In the genomic region with DNA sequence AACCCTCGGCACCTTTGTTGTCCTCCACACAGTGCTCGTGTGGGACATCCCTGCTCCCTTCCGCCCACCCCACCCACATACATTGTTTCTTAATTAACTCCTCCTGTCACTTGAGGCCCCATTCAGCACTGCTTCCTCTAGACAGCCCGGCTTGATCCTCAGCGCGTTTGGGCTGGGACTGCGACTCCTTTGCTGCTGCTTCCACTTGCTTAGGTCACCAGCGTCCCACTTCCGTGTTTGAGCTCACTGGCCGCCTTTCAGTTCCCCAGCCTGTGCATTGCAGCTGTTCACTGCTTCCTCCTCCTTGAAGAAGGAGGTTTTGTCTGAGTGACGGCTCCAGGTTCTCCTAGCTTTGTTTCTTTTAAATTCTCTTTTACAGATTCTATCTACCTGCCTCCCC, we compare ENCODE assay signal across 8 cellular contexts.
A peak's percentile ranks its signal among the peaks of the same experiment; 100 is the strongest.
DNase-seq lines count a peak whose midpoint lies in the region; ATAC-seq and FAIRE-seq lines count a peak whose summit lies in the region.

No MANE protein-coding gene starts in this region.

- ATAC-seq in HG02623 (IDR thresholded peaks at IDR 0.05; ENCODE audit: unreplicated experiment): peak; percentile 69

- no peak for FAIRE-seq in HTR-8/SVneo (lab: Jason Lieb, UNC)

- peaks cover 3% of the 10 kb centered on the region for H3K36me3 Mint-ChIP-seq in activated naive CD4-positive, alpha-beta T cell treated with anti-CD3 and anti-CD28 coated beads, Interleukin-2, amount 50 U/mL, for 24 hours

- no peaks in the 10 kb centered on the region for H3K9me3 Mint-ChIP-seq in activated naive CD4-positive, alpha-beta T cell treated with anti-CD3 and anti-CD28 coated beads, Interleukin-2, amount 50 U/mL, for 24 hours

- no peaks in the 10 kb centered on the region for H3K27me3 Mint-ChIP-seq in activated naive CD4-positive, alpha-beta T cell treated with anti-CD3 and anti-CD28 coated beads, Interleukin-2, amount 50 U/mL, for 24 hours

- peak overlapping the region; percentile 69 for H3K4me3 Mint-ChIP-seq in activated naive CD4-positive, alpha-beta T cell treated with anti-CD3 and anti-CD28 coated beads, Interleukin-2, amount 50 U/mL, for 24 hours

- DNase-seq in SIG-M5 (lab: John Stamatoyannopoulos, UW) (peak; percentile 96), iris pigment epithelial cell (ENCODE audit: low read depth) (peak; percentile 51), DMS 273 treated with DMSO at 0.1 percent for 48 hours (lab: John Stamatoyannopoulos, UW) (no peak), HTR-8/SVneo (ENCODE audit: insufficient read length, low spot score) (no peak)
- DNase-seq in stimulated activated CD4-positive, alpha-beta T cell treated with anti-CD3 and anti-CD28 coated beads, Interleukin-4, amount 100 ng/mL, for 24 hours: peak; percentile 54

- H3K27ac Mint-ChIP-seq in activated naive CD4-positive, alpha-beta T cell treated with anti-CD3 and anti-CD28 coated beads, Interleukin-2, amount 50 U/mL, for 24 hours: peak overlapping the region; percentile 44

- peaks cover 80% of the 10 kb centered on the region for H3K4me1 Mint-ChIP-seq in activated naive CD4-positive, alpha-beta T cell treated with anti-CD3 and anti-CD28 coated beads, Interleukin-2, amount 50 U/mL, for 24 hours

- peak overlapping the region; percentile 3; the same call in 1 of the 2 replicates for H3K4me3 ChIP-seq in GM08714 (ENCODE audit: low read length)

Comparison
In these comparisons a context has a peak if more than half of its experiments do, and no peak if none do; other contexts are left out.
1. DNase-seq: peak in SIG-M5 (single experiment), iris pigment epithelial cell (single experiment) and stimulated activated CD4-positive, alpha-beta T cell treated with anti-CD3 and anti-CD28 coated beads, Interleukin-4, amount 100 ng/mL, for 24 hours (single experiment); none in DMS 273 treated with DMSO at 0.1 percent for 48 hours (single experiment) and HTR-8/SVneo (single experiment).